15 cellular contexts compared by ENCODE assay signal in the genomic region with DNA sequence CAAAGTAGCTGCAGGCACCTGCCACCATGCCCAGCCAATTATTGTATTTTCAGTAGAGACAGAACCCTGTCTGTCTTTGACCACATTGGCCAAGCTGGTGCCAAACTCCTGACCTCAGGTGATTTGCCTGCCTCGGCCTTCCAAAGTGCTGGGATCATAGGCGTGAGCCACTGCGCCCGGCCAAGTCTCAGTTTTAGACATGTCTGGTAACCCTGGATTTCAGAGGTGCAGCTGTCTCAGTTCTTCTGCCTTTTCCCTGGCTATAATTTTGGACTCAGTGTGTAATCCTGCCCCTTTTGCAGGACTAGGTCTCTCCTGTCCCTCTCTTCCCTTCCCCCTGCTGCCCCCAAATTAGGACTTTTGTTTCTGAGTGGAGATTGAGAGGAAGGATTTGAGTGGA. TPM values are rescaled to one million over a fixed set of nuclear protein-coding genes. Genes with fewer than 3 reads are reported as not detected.
A peak's percentile ranks its signal among the peaks of the same experiment; 100 is the strongest.
DNase-seq lines count a peak whose midpoint lies in the region; ATAC-seq, FAIRE-seq and TF ChIP-seq lines count a peak whose summit lies in the region.
"Had no signal": no experiment of that assay in that cellular context is flagged by ENCODE, and none has a peak within 500 bp of the region (broad histone marks: within the 10 kb centered on the region; RNA-seq: fewer than 3 reads in every experiment).

No MANE protein-coding gene starts in this region.

- WGBS in A549 (ENCODE audit: missing lambda C conversion rate), result 84% methylated on average over 4 of the region's 4 CpGs

- no peak for DNase-seq in A549 (ENCODE audit: low read depth in 1 of 2, low spot score in 1 of 2)
- no peak for DNase-seq in chondrocyte (ENCODE audit: low spot score)
- no peak for DNase-seq in nephron progenitor cell
- DNase-seq in activated CD8-positive, alpha-beta T cell treated with anti-CD3 and anti-CD28 coated beads for 36 hours, result no peak
- no peak for DNase-seq in A172 (ENCODE audit: low spot score)
- DNase-seq in NOMO-1 treated with DMSO at 0.1 percent for 48 hours (lab: John Stamatoyannopoulos, UW; ENCODE audit: unreplicated experiment), result no peak
- no peak for DNase-seq in sciatic nerve (ENCODE audit: low spot score)
- DNase-seq: activated CD8-positive, alpha-beta memory T cell treated with anti-CD3 and anti-CD28 coated beads, Interleukin-2, amount 50 U/mL, for 4 hours; activated naive CD8-positive, alpha-beta T cell treated with anti-CD3 and anti-CD28 coated beads for 36 hours; DND-41; hippocampal formation; NCI-H1694 treated with DMSO at 0.1 percent for 48 hours; NCI-H82; stimulated activated CD4-positive, alpha-beta T cell treated with anti-CD3 and anti-CD28 coated beads, Interleukin-2, amount 100 ng/mL, for 24 hours had no signal

- H3K36me3 Mint-ChIP-seq in chondrocyte (ENCODE audit: low read depth) (peaks cover 2% of the 10 kb centered on the region), nephron progenitor cell (ENCODE audit: low read depth) (peaks cover 42% of the 10 kb centered on the region)
- H3K36me3 Mint-ChIP-seq in activated CD8-positive, alpha-beta T cell treated with anti-CD3 and anti-CD28 coated beads for 36 hours (ENCODE audit: low read depth), result peaks cover 18% of the 10 kb centered on the region

- H3K4me2 ChIP-seq in A549, result peak overlapping the region; percentile 57

- H3K4me3 Mint-ChIP-seq in chondrocyte (ENCODE audit: unreplicated experiment), result no peak overlapping the region
- no peak overlapping the region for H3K4me3 Mint-ChIP-seq in nephron progenitor cell
- H3K4me3 Mint-ChIP-seq in activated CD8-positive, alpha-beta T cell treated with anti-CD3 and anti-CD28 coated beads for 36 hours, result no peak overlapping the region
- H3K4me3 Mint-ChIP-seq: activated naive CD8-positive, alpha-beta T cell treated with anti-CD3 and anti-CD28 coated beads for 36 hours had no signal

- TF ChIP-seq EP300 in A549 (IDR thresholded peaks at IDR 0.05), result no peak

- H3K9me3 ChIP-seq in A549 (no peaks in the 10 kb centered on the region), HUES48 (ENCODE audit: control insufficient read depth, insufficient read depth, low read length) (no peaks in the 10 kb centered on the region)

- CTCF ChIA-PET in A549 (lab: Yijun Ruan, JAX), result no interaction called here
- CTCF ChIA-PET in activated CD8-positive, alpha-beta T cell treated with anti-CD3 and anti-CD28 coated beads for 36 hours (lab: Charles Lee), result no interaction called here

- TF ChIP-seq POLR2A in A549 (IDR thresholded peaks at IDR 0.05; ENCODE audit: low read length), result no peak

- H3K4me1 Mint-ChIP-seq in chondrocyte (ENCODE audit: low read depth), result peaks cover 44% of the 10 kb centered on the region
- peaks cover 27% of the 10 kb centered on the region for H3K4me1 Mint-ChIP-seq in nephron progenitor cell
- H3K4me1 Mint-ChIP-seq in activated CD8-positive, alpha-beta T cell treated with anti-CD3 and anti-CD28 coated beads for 36 hours (ENCODE audit: low read depth), result peaks cover 34% of the 10 kb centered on the region

- no peak for FAIRE-seq in A549 (lab: Jason Lieb, UNC)

- H3K27me3 Mint-ChIP-seq in chondrocyte (ENCODE audit: low read depth) (no peaks in the 10 kb centered on the region), nephron progenitor cell (ENCODE audit: low read depth, poor library complexity) (peaks cover 3% of the 10 kb centered on the region)
- H3K27me3 Mint-ChIP-seq in activated CD8-positive, alpha-beta T cell treated with anti-CD3 and anti-CD28 coated beads for 36 hours, result no peaks in the 10 kb centered on the region
- H3K27me3 Mint-ChIP-seq: activated naive CD8-positive, alpha-beta T cell treated with anti-CD3 and anti-CD28 coated beads for 36 hours had no signal

- intact Hi-C loops in activated CD8-positive, alpha-beta T cell treated with anti-CD3 and anti-CD28 coated beads for 36 hours (cut with micrococcal nuclease), result no loop called here
- intact Hi-C loops in sciatic nerve (cut with DNase I), result no loop called here

- TF ChIP-seq CTCF in A549 (IDR thresholded peaks at IDR 0.05), result no peak
- TF ChIP-seq CTCF in chondrocyte (IDR thresholded peaks at IDR 0.05), result no peak
- TF ChIP-seq CTCF in nephron progenitor cell (IDR thresholded peaks at IDR 0.05), result no peak
- no peak for TF ChIP-seq CTCF in activated CD8-positive, alpha-beta T cell treated with anti-CD3 and anti-CD28 coated beads for 36 hours (IDR thresholded peaks at IDR 0.05)

- H3K27ac Mint-ChIP-seq in chondrocyte (ENCODE audit: unreplicated experiment), result peak overlapping the region; percentile 72
- peak overlapping the region; percentile 58 for H3K27ac Mint-ChIP-seq in nephron progenitor cell
- no peak overlapping the region for H3K27ac Mint-ChIP-seq in activated CD8-positive, alpha-beta T cell treated with anti-CD3 and anti-CD28 coated beads for 36 hours
- H3K27ac Mint-ChIP-seq: activated naive CD8-positive, alpha-beta T cell treated with anti-CD3 and anti-CD28 coated beads for 36 hours had no signal

- no peaks in the 10 kb centered on the region for H3K27me3 ChIP-seq in HUES48 (ENCODE audit: control insufficient read depth, insufficient read depth, low read length)

- peak overlapping the region; percentile 2 to 13; a peak in 2 of 6 replicates for H3K27ac ChIP-seq in A549
- peak overlapping the region; percentile 34 for H3K27ac ChIP-seq in HUES48 (ENCODE audit: low read depth, low read length)

- POLR2A ChIA-PET in A549 (lab: Yijun Ruan, JAX), result no interaction called here
- POLR2A ChIA-PET in activated CD8-positive, alpha-beta T cell treated with anti-CD3 and anti-CD28 coated beads for 36 hours (lab: Charles Lee), result no interaction called here

- ATAC-seq in A549 (peak in 1 of 2 experiments; percentile 30; a peak in 2 of 6 replicates), sciatic nerve (no peak)
- no peak for ATAC-seq in activated CD8-positive, alpha-beta T cell treated with anti-CD3 and anti-CD28 coated beads for 36 hours

- no peak overlapping the region for H3K9ac ChIP-seq in HUES48 (ENCODE audit: low read depth, low read length)

- TF ChIP-seq RAD21 in A549 (conservative IDR thresholded peaks at IDR 0.05 in 1 of 2, IDR thresholded peaks at IDR 0.05 in 1 of 2), result no peak

- H3K4me1 ChIP-seq in A549 (peaks cover 17% of the 10 kb centered on the region), HUES48 (ENCODE audit: control insufficient read depth, insufficient read depth, low read length) (peaks cover 11% of the 10 kb centered on the region)

- no peak overlapping the region for H3K4me3 ChIP-seq in A549
- H3K4me3 ChIP-seq in HUES48 (ENCODE audit: low read depth, low read length), result no peak overlapping the region

- no peaks in the 10 kb centered on the region for H3K9me3 Mint-ChIP-seq in chondrocyte (ENCODE audit: low read depth)
- H3K9me3 Mint-ChIP-seq in nephron progenitor cell, result peaks cover 40% of the 10 kb centered on the region
- H3K9me3 Mint-ChIP-seq in activated CD8-positive, alpha-beta T cell treated with anti-CD3 and anti-CD28 coated beads for 36 hours, result peaks cover 7% of the 10 kb centered on the region

- H3K36me3 ChIP-seq in HUES48 (ENCODE audit: control insufficient read depth, insufficient read depth, low read length), result no peaks in the 10 kb centered on the region

TF ChIP-seq in A549, 52 proteins besides CTCF, POLR2A, EP300 and RAD21 (continues in another document):
- TF ChIP-seq EHF (CRISPR knock-in tag; IDR thresholded peaks at IDR 0.05) (no peak), NR3C1 (IDR thresholded peaks at IDR 0.05) (no peak), ESRRA (IDR thresholded peaks at IDR 0.05; ENCODE audit: borderline replicate concordance, low read length) (no peak), MYC (IDR thresholded peaks at IDR 0.05; ENCODE audit: borderline replicate concordance, low read length) (no peak), FOSB (CRISPR knock-in tag; IDR thresholded peaks at IDR 0.05) (no peak), KDM1A (IDR thresholded peaks at IDR 0.05; ENCODE audit: low read depth) (no peak), CHD4 (IDR thresholded peaks at IDR 0.05; ENCODE audit: borderline replicate concordance) (no peak), FOXS1 (CRISPR knock-in tag; IDR thresholded peaks at IDR 0.05) (no peak), ATOH8 (CRISPR knock-in tag; IDR thresholded peaks at IDR 0.05; ENCODE audit: low read depth) (no peak), HOXA7 (CRISPR knock-in tag; IDR thresholded peaks at IDR 0.05) (no peak), POLR2AphosphoS2 (conservative IDR thresholded peaks at IDR 0.05; ENCODE audit: low read length) (no peak), PHF8 (IDR thresholded peaks at IDR 0.05; ENCODE audit: borderline replicate concordance, low read depth) (no peak), MAZ (IDR thresholded peaks at IDR 0.05; ENCODE audit: borderline replicate concordance, low read depth, low read length) (no peak), SREBF2 (IDR thresholded peaks at IDR 0.05) (no peak), ZFP36 (IDR thresholded peaks at IDR 0.05; ENCODE audit: borderline replicate concordance, partially characterized antibody) (no peak)
- TF ChIP-seq, protein P1, sequence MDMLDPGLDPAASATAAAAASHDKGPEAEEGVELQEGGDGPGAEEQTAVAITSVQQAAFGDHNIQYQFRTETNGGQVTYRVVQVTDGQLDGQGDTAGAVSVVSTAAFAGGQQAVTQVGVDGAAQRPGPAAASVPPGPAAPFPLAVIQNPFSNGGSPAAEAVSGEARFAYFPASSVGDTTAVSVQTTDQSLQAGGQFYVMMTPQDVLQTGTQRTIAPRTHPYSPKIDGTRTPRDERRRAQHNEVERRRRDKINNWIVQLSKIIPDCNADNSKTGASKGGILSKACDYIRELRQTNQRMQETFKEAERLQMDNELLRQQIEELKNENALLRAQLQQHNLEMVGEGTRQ (IDR thresholded peaks at IDR 0.05), result no peak

RNA-seq across cellular contexts. Expression of gene FAM193A, which starts 46.6 kb away (rescaled TPM):
- 4.5 and 5.7 TPM in 2 replicates for polyA plus RNA-seq in A549 (2011; rRNA removed)
- polyA plus RNA-seq in A549 (2012; cell fraction: cytosol; rRNA removed), result 5.0 and 5.9 TPM in 2 replicates
- polyA plus RNA-seq in A549 (2012; cell fraction: nucleus; rRNA removed), result 20.2 and 22.7 TPM in 2 replicates
- polyA plus RNA-seq in A549 (2017; fragmentation: RNase III; extraction: RNeasy Plus Mini Kit Qiagen cat#74134 plus additional on column Dnase treatment), result 6.7 to 7.0 TPM (median 6.8 TPM) in 3 replicates
- 19.1 and 23.8 TPM in 2 replicates for polyA minus RNA-seq in A549 (2011; rRNA and poly(A)+ RNA removed)
- total RNA-seq in chondrocyte, result 24.9 to 28.1 TPM (median 26.7 TPM) in 3 replicates
- 10 to 100 TPM; 22.4 to 22.9 TPM for total RNA-seq in activated CD8-positive, alpha-beta T cell treated with anti-CD3 and anti-CD28 coated beads for 36 hours
- total RNA-seq in A172 (2014; rRNA removed; shearing (Covaris generic)), result 10.3 and 12.0 TPM in 2 replicates
- total RNA-seq in sciatic nerve, result 47.3 TPM
